ENCODE assay signal across 22 cellular contexts in genomic region chr2:73885406-73885805, GRCh38. TPM values are rescaled to one million over a fixed set of nuclear protein-coding genes. Genes with fewer than 3 reads are reported as not detected.
DNase-seq lines count a peak whose midpoint lies in the region; ATAC-seq, FAIRE-seq and TF ChIP-seq lines count a peak whose summit lies in the region.
"Had no signal": no experiment of that assay in that cellular context is flagged by ENCODE, and none has a peak within 500 bp of the region (broad histone marks: within the 10 kb centered on the region; RNA-seq: fewer than 3 reads in every experiment).

No MANE protein-coding gene starts in this region.

- no peak for ATAC-seq in HG02970 (IDR thresholded peaks at IDR 0.05; ENCODE audit: low FRiP score, unreplicated experiment)
- ATAC-seq: CD8-positive, alpha-beta T cell had no signal

- TF ChIP-seq CTCF in ascending aorta (IDR thresholded peaks at IDR 0.05): no peak

- peak; percentile 35 for FAIRE-seq in A204.1 (lab: Jason Lieb, UNC)
- FAIRE-seq: D721Med, GM12891, GM19239 had no signal

- H3K9ac ChIP-seq in adipocyte (ENCODE audit: low read length): no peak overlapping the region
- H3K9ac ChIP-seq: BLaER1 treated with 17β-estradiol and CSF1 and Interleukin-3, amounts not matched to agents 10 nM and 100 nM had no signal

- H3K4me3 ChIP-seq in adipocyte (ENCODE audit: low read length): no peak overlapping the region
- H3K4me3 ChIP-seq in ascending aorta: no peak overlapping the region
- H3K4me3 ChIP-seq: BLaER1 treated with 17β-estradiol and CSF1 and Interleukin-3, amounts not matched to agents 10 nM and 100 nM had no signal

- H3K27ac ChIP-seq in ascending aorta: no peak overlapping the region
- H3K27ac ChIP-seq: 22Rv1; BLaER1 treated with 17β-estradiol and CSF1 and Interleukin-3, amounts not matched to agents 10 nM and 100 nM; C4-2B had no signal

- DNase-seq in adipocyte (ENCODE audit: low read depth) (peak; percentile 42), fibroblast of gingiva (ENCODE audit: low read depth) (peak; percentile 92), ascending aorta (ENCODE audit: low spot score in 2 of 2) (no peak)
- DNase-seq in activated T-cell treated with anti-CD3 and anti-CD28 coated beads, Interleukin-2, amount 50 U/mL, for 48 hours: no peak
- DNase-seq: ACHN; AML-193; Caco-2; Calu3; CD4-positive, alpha-beta T cell; CD8-positive, alpha-beta T cell; DMS79 treated with DMSO at 0.1 percent for 48 hours; GF-D8 had no signal

- H3K27me3 ChIP-seq in adipocyte (replicated peaks; ENCODE audit: control insufficient read depth, insufficient read depth, low read length) (peaks cover 15% of the 10 kb centered on the region), ascending aorta (no peaks in the 10 kb centered on the region)
- H3K27me3 ChIP-seq: BLaER1 treated with 17β-estradiol and CSF1 and Interleukin-3, amounts not matched to agents 10 nM and 100 nM had no signal

- intact Hi-C loops in ascending aorta (cut with DNase I): no loop called here

- H3K4me1 ChIP-seq in adipocyte (ENCODE audit: control insufficient read depth, insufficient read depth, low read length) (peaks cover 12% of the 10 kb centered on the region), ascending aorta (peaks cover 0 to under 1% of the 10 kb centered on the region in 2 donors)
- H3K4me1 ChIP-seq: BLaER1 treated with 17β-estradiol and CSF1 and Interleukin-3, amounts not matched to agents 10 nM and 100 nM; Caco-2 had no signal

- H3K9me3 ChIP-seq in adipocyte (ENCODE audit: control insufficient read depth, low read length) (no peaks in the 10 kb centered on the region), ascending aorta (no peaks in the 10 kb centered on the region)
- H3K9me3 ChIP-seq: BLaER1 treated with 17β-estradiol and CSF1 and Interleukin-3, amounts not matched to agents 10 nM and 100 nM; Caco-2 had no signal

- H3K36me3 ChIP-seq in adipocyte (ENCODE audit: control insufficient read depth, insufficient read depth, low read length, severe bottlenecking) (no peaks in the 10 kb centered on the region), ascending aorta (no peaks in the 10 kb centered on the region)
- H3K36me3 ChIP-seq: BLaER1 treated with 17β-estradiol and CSF1 and Interleukin-3, amounts not matched to agents 10 nM and 100 nM had no signal

RNA-seq across cellular contexts. Expression of gene ACTG2, which starts 7.4 kb away (rescaled TPM):
- 134 TPM for total RNA-seq in ascending aorta
- total RNA-seq: A172; B cell; Calu3; CD4-positive, alpha-beta T cell; CD8-positive, alpha-beta T cell had no signal

RNA-seq across cellular contexts. Expression of gene DGUOK, which starts 41.3 kb away (rescaled TPM):
- 79.7 TPM for total RNA-seq in ascending aorta

RNA-seq across cellular contexts. Expression of gene STAMBP, which starts 56.6 kb away (rescaled TPM):
- 36.4 TPM for total RNA-seq in ascending aorta

Comparison
In these comparisons a context has a peak if more than half of its experiments do, and no peak if none do; other contexts are left out.
1. DNase-seq: peak in adipocyte (single experiment) and fibroblast of gingiva (single experiment); none in activated T-cell treated with anti-CD3 and anti-CD28 coated beads, Interleukin-2, amount 50 U/mL, for 48 hours (0 of 2) and ascending aorta (0 of 2).